ENCODE assay signal across 16 cellular contexts in the genomic region with DNA sequence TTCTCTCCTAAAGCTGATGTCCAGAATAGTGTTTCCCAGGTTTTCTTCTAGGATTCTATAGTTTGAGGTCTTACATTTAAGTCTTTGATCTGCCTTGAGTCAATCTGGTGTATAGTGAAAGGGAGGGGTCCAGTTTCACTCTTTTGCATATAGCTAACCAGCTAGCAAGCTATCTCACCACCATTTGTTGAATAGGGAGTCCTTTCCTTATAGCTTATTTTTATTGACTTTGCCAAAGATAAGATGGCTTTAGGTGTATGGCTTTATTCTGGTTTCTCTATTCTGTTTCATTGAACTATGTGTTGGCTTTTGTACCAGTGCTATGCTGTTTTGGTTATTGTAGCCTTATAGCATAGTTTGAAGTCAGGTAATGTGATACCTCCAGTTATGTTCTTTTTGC.
DNase-seq lines count a peak whose midpoint lies in the region; ATAC-seq and TF ChIP-seq lines count a peak whose summit lies in the region.
"Had no signal": no experiment of that assay in that cellular context is flagged by ENCODE, and none has a peak within 500 bp of the region (broad histone marks: within the 10 kb centered on the region; RNA-seq: fewer than 3 reads in every experiment).

No MANE protein-coding gene starts in this region.

- H3K4me2 ChIP-seq in Karpas-422 (ENCODE audit: low read depth, low read length, poor library complexity, severe bottlenecking) = no peak overlapping the region
- H3K4me2 ChIP-seq: A549; BLaER1 treated with 17β-estradiol and CSF1 and Interleukin-3, amounts not matched to agents 10 nM and 100 nM had no signal

- no peak for TF ChIP-seq POLR2A in transverse colon (IDR thresholded peaks at IDR 0.05)

- TF ChIP-seq CTCF in transverse colon (IDR thresholded peaks at IDR 0.05) (no peak), upper lobe of right lung (IDR thresholded peaks at IDR 0.05) (no peak)

- in situ Hi-C loops in transverse colon (cut with MboI; ENCODE audit: low pct_ligation_motif_present in 1 of 4, low pct_unique_long_range_greater_than_20kb in 1 of 4, low sequenced_read_pairs in 3 of 4) = no loop called here

- peak overlapping the region; percentile 22; the same call in 1 of the 2 replicates for H2AFZ ChIP-seq in Karpas-422 (ENCODE audit: low read length)

- H3K4me1 ChIP-seq in Karpas-422 (ENCODE audit: low read length) = no peaks in the 10 kb centered on the region
- H3K4me1 ChIP-seq in transverse colon = peaks cover 0 to 11% (median 5%) of the 10 kb centered on the region in 4 donors
- H3K4me1 ChIP-seq in upper lobe of right lung = no peaks in the 10 kb centered on the region
- H3K4me1 ChIP-seq: A549; BLaER1 treated with 17β-estradiol and CSF1 and Interleukin-3, amounts not matched to agents 10 nM and 100 nM; Caco-2 had no signal

- H3K9ac ChIP-seq in Karpas-422 (ENCODE audit: low read length) = no peak overlapping the region
- H3K9ac ChIP-seq: BLaER1 treated with 17β-estradiol and CSF1 and Interleukin-3, amounts not matched to agents 10 nM and 100 nM had no signal

- DNase-seq in Karpas-422 = no peak
- DNase-seq in left colon = no peak
- no peak for DNase-seq in transverse colon
- DNase-seq in upper lobe of right lung = no peak
- DNase-seq in activated effector memory CD4-positive, alpha-beta T cell treated with anti-CD3 and anti-CD28 coated beads, Interleukin-2, amount 50 U/mL, for 16 hours = no peak
- DNase-seq: AML-193; Caco-2; Calu3; CD4-positive, alpha-beta T cell; CD8-positive, alpha-beta T cell; DMS79 treated with DMSO at 0.1 percent for 48 hours; GF-D8 had no signal

- no peaks in the 10 kb centered on the region for H3K79me2 ChIP-seq in Karpas-422 (ENCODE audit: low read length)

- H3K36me3 ChIP-seq in Karpas-422 (ENCODE audit: insufficient read depth, low read length) = no peaks in the 10 kb centered on the region
- H3K36me3 ChIP-seq in transverse colon = no peaks in the 10 kb centered on the region
- H3K36me3 ChIP-seq in upper lobe of right lung = no peaks in the 10 kb centered on the region
- H3K36me3 ChIP-seq: BLaER1 treated with 17β-estradiol and CSF1 and Interleukin-3, amounts not matched to agents 10 nM and 100 nM had no signal

- no peak for TF ChIP-seq EP300 in transverse colon (IDR thresholded peaks at IDR 0.05; ENCODE audit: low read depth)

- H3K9me2 ChIP-seq in Karpas-422 (replicated peaks; ENCODE audit: insufficient read depth, low read length) = no peaks in the 10 kb centered on the region

- ATAC-seq in left colon (peak; percentile 79), upper lobe of right lung (no peak)
- ATAC-seq: A549; CD8-positive, alpha-beta T cell had no signal

- H4K20me1 ChIP-seq in Karpas-422 (ENCODE audit: insufficient read depth, low read depth, low read length) = no peaks in the 10 kb centered on the region
- H4K20me1 ChIP-seq: BLaER1 treated with 17β-estradiol and CSF1 and Interleukin-3, amounts not matched to agents 10 nM and 100 nM had no signal

- no peaks in the 10 kb centered on the region for H3K27me3 ChIP-seq in Karpas-422 (ENCODE audit: low read length)
- no peaks in the 10 kb centered on the region for H3K27me3 ChIP-seq in transverse colon
- no peaks in the 10 kb centered on the region for H3K27me3 ChIP-seq in upper lobe of right lung
- H3K27me3 ChIP-seq: BLaER1 treated with 17β-estradiol and CSF1 and Interleukin-3, amounts not matched to agents 10 nM and 100 nM had no signal

- H3K27ac ChIP-seq in Karpas-422 (ENCODE audit: low read length) (no peak overlapping the region), transverse colon (peak overlapping the region in 3 of 4 donors; percentile 35 to 55 (median 53)), upper lobe of right lung (no peak overlapping the region)
- H3K27ac ChIP-seq: 22Rv1; A549; BLaER1 treated with 17β-estradiol and CSF1 and Interleukin-3, amounts not matched to agents 10 nM and 100 nM; C4-2B had no signal

- intact Hi-C loops in left colon (cut with DNase I, micrococcal nuclease) = no loop called here
- intact Hi-C loops in transverse colon (cut with DNase I; ENCODE audit: low total_unique reads) = no loop called here
- intact Hi-C loops in upper lobe of right lung (cut with DNase I) = no loop called here

- H3K9me3 ChIP-seq in Karpas-422 (ENCODE audit: low read length) (peaks cover 3% of the 10 kb centered on the region; the same call in 1 of the 2 replicates), transverse colon (no peaks in the 10 kb centered on the region), upper lobe of right lung (no peaks in the 10 kb centered on the region)
- H3K9me3 ChIP-seq: A549; BLaER1 treated with 17β-estradiol and CSF1 and Interleukin-3, amounts not matched to agents 10 nM and 100 nM; Caco-2 had no signal

- no peak overlapping the region for H3K4me3 ChIP-seq in Karpas-422 (ENCODE audit: low read length)
- no peak overlapping the region for H3K4me3 ChIP-seq in transverse colon
- H3K4me3 ChIP-seq in upper lobe of right lung = no peak overlapping the region
- H3K4me3 ChIP-seq: A549; BLaER1 treated with 17β-estradiol and CSF1 and Interleukin-3, amounts not matched to agents 10 nM and 100 nM had no signal

Comparison
In these comparisons a context has a peak if more than half of its experiments do, and no peak if none do; other contexts are left out.
1. H3K27ac ChIP-seq: peak in transverse colon (3 of 4); none in Karpas-422 (single experiment) and upper lobe of right lung (single experiment).